Comparison of ENCODE assay signal across 1 cellular context in the genomic region with DNA sequence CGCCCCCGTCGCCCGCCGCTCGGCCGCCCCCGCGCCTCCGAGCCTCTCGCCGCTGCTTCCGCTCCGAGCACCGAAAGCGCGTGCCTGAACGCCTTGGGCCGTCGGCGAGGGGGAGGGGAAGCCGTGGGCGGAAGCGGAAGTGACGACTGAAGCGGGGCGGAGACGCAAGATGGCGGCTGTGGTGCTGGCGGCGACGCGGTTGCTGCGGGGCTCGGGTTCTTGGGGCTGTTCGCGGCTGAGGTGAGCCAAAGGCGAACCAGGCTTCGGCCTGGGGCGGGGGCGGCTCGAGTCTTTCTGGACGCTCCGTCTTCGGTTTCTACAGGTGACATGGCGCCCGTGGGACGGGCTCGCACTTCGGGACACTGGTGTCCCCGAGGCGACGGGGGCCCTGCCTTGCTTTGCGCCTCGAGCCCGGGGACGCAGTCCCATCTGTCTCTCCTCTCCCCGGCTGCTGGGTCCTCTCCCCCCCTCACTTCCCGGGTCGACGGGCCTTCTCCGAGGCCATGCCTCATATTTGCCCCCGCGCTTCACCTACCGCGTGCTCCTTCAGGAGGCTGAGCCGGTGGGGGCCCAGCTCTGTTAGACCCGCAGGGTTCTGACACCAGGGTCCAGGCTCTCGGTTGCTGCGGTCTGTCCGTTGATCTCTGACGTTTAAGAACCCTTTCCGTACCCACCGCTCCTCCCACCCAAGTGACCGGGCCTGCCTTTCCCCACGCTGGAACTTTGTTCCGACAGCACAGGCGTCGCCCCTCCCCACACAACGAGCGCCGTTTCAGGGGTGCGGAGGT.
TF ChIP-seq lines count a peak whose summit lies in the region.

Gene ENTR1 (minus strand): TSS at position 115 of the 788 bp plus-strand sequence. CDS start 217 bp downstream, outside the sequence.
A gene with protein sequence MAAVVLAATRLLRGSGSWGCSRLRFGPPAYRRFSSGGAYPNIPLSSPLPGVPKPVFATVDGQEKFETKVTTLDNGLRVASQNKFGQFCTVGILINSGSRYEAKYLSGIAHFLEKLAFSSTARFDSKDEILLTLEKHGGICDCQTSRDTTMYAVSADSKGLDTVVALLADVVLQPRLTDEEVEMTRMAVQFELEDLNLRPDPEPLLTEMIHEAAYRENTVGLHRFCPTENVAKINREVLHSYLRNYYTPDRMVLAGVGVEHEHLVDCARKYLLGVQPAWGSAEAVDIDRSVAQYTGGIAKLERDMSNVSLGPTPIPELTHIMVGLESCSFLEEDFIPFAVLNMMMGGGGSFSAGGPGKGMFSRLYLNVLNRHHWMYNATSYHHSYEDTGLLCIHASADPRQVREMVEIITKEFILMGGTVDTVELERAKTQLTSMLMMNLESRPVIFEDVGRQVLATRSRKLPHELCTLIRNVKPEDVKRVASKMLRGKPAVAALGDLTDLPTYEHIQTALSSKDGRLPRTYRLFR (plus strand): TSS at position 159 of the 788 bp plus-strand sequence. CDS start 11 bp downstream, at position 170.

TF ChIP-seq in HepG2, 621 proteins besides CTCF, POLR2A, EP300 and RAD21 (continued from another document and continues in another):
- no peak for TF ChIP-seq PRDM10 (CRISPR knock-in tag; IDR thresholded peaks at IDR 0.05; ENCODE audit: low read depth)
- TF ChIP-seq EZH2 (conservative IDR thresholded peaks at IDR 0.05; ENCODE audit: low read depth, low read length): no peak
- no peak for TF ChIP-seq ZNF549 (CRISPR knock-in tag; IDR thresholded peaks at IDR 0.05)
- TF ChIP-seq, protein P1, sequence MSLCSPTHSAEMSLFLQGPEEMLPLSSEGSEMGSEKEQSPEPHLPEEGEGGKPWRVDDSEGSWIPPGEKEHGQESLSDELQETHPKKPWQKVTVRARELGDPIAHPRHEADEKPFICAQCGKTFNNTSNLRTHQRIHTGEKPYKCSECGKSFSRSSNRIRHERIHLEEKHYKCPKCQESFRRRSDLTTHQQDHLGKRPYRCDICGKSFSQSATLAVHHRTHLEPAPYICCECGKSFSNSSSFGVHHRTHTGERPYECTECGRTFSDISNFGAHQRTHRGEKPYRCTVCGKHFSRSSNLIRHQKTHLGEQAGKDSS (CRISPR knock-in tag; IDR thresholded peaks at IDR 0.05; ENCODE audit: borderline replicate concordance, low read depth): peak; percentile 69; the same call in 1 of the 2 replicates
- TF ChIP-seq TBX3 (IDR thresholded peaks at IDR 0.05; ENCODE audit: borderline replicate concordance): no peak
- peak; percentile 98 for TF ChIP-seq KDM5A (IDR thresholded peaks at IDR 0.05; ENCODE audit: borderline replicate concordance, low read length)
- no peak for TF ChIP-seq ZFP90 (CRISPR knock-in tag; IDR thresholded peaks at IDR 0.05; ENCODE audit: borderline replicate concordance)
- no peak for TF ChIP-seq REXO4 (CRISPR knock-in tag; IDR thresholded peaks at IDR 0.05; ENCODE audit: borderline replicate concordance)
- TF ChIP-seq GZF1 (CRISPR knock-in tag; IDR thresholded peaks at IDR 0.05): no peak
- no peak for TF ChIP-seq KIAA2018 (CRISPR knock-in tag; IDR thresholded peaks at IDR 0.05; ENCODE audit: borderline replicate concordance)
- peak; percentile 53; the same call in 1 of the 2 replicates for TF ChIP-seq HES4 (CRISPR knock-in tag; IDR thresholded peaks at IDR 0.05; ENCODE audit: borderline replicate concordance)
- no peak for TF ChIP-seq NR3C1 (CRISPR knock-in tag; IDR thresholded peaks at IDR 0.05)
- TF ChIP-seq PAWR (CRISPR knock-in tag; IDR thresholded peaks at IDR 0.05; ENCODE audit: borderline replicate concordance): no peak
- no peak for TF ChIP-seq FOXJ3 (CRISPR knock-in tag; IDR thresholded peaks at IDR 0.05; ENCODE audit: borderline replicate concordance)
- no peak for TF ChIP-seq ATRX (CRISPR knock-in tag; IDR thresholded peaks at IDR 0.05; ENCODE audit: borderline replicate concordance)
- no peak for TF ChIP-seq ZNF780A (CRISPR knock-in tag; IDR thresholded peaks at IDR 0.05)
- TF ChIP-seq ZFP36 (IDR thresholded peaks at IDR 0.05; ENCODE audit: borderline replicate concordance, low read depth, low read length, partially characterized antibody): no peak
- TF ChIP-seq, protein P2, sequence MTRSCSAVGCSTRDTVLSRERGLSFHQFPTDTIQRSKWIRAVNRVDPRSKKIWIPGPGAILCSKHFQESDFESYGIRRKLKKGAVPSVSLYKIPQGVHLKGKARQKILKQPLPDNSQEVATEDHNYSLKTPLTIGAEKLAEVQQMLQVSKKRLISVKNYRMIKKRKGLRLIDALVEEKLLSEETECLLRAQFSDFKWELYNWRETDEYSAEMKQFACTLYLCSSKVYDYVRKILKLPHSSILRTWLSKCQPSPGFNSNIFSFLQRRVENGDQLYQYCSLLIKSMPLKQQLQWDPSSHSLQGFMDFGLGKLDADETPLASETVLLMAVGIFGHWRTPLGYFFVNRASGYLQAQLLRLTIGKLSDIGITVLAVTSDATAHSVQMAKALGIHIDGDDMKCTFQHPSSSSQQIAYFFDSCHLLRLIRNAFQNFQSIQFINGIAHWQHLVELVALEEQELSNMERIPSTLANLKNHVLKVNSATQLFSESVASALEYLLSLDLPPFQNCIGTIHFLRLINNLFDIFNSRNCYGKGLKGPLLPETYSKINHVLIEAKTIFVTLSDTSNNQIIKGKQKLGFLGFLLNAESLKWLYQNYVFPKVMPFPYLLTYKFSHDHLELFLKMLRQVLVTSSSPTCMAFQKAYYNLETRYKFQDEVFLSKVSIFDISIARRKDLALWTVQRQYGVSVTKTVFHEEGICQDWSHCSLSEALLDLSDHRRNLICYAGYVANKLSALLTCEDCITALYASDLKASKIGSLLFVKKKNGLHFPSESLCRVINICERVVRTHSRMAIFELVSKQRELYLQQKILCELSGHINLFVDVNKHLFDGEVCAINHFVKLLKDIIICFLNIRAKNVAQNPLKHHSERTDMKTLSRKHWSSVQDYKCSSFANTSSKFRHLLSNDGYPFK (CRISPR knock-in tag; IDR thresholded peaks at IDR 0.05; ENCODE audit: borderline replicate concordance): peak; percentile 30; the same call in 1 of the 2 replicates
- TF ChIP-seq SSRP1 (CRISPR knock-in tag; IDR thresholded peaks at IDR 0.05): no peak
- TF ChIP-seq BCL6 (CRISPR knock-in tag; IDR thresholded peaks at IDR 0.05): peak; percentile 44
- no peak for TF ChIP-seq RBAK (CRISPR knock-in tag; IDR thresholded peaks at IDR 0.05)
- TF ChIP-seq FOXM1 (CRISPR knock-in tag; IDR thresholded peaks at IDR 0.05): no peak
- no peak for TF ChIP-seq RORA (CRISPR knock-in tag; IDR thresholded peaks at IDR 0.05)
- no peak for TF ChIP-seq JUN (CRISPR knock-in tag; IDR thresholded peaks at IDR 0.05)
- no peak for TF ChIP-seq SRF (IDR thresholded peaks at IDR 0.05; ENCODE audit: low read depth, low read length)
- TF ChIP-seq CENPX (CRISPR knock-in tag; IDR thresholded peaks at IDR 0.05): no peak
- TF ChIP-seq ZNF468 (CRISPR knock-in tag; IDR thresholded peaks at IDR 0.05): no peak
- TF ChIP-seq, protein P3, sequence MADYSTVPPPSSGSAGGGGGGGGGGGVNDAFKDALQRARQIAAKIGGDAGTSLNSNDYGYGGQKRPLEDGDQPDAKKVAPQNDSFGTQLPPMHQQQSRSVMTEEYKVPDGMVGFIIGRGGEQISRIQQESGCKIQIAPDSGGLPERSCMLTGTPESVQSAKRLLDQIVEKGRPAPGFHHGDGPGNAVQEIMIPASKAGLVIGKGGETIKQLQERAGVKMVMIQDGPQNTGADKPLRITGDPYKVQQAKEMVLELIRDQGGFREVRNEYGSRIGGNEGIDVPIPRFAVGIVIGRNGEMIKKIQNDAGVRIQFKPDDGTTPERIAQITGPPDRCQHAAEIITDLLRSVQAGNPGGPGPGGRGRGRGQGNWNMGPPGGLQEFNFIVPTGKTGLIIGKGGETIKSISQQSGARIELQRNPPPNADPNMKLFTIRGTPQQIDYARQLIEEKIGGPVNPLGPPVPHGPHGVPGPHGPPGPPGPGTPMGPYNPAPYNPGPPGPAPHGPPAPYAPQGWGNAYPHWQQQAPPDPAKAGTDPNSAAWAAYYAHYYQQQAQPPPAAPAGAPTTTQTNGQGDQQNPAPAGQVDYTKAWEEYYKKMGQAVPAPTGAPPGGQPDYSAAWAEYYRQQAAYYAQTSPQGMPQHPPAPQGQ (CRISPR knock-in tag; IDR thresholded peaks at IDR 0.05; ENCODE audit: borderline replicate concordance): no peak
- TF ChIP-seq TCF7L2 (IDR thresholded peaks at IDR 0.05; ENCODE audit: low read depth, low read length): no peak
- TF ChIP-seq ZNF253 (CRISPR knock-in tag; IDR thresholded peaks at IDR 0.05; ENCODE audit: borderline replicate concordance): no peak
- TF ChIP-seq JUND (CRISPR knock-in tag; IDR thresholded peaks at IDR 0.05): no peak
- 0 out of 2 replicates have a peak, but pooled peaks have one; percentile 45 for TF ChIP-seq CC2D1A (CRISPR knock-in tag; IDR thresholded peaks at IDR 0.05)
- TF ChIP-seq, protein P4, sequence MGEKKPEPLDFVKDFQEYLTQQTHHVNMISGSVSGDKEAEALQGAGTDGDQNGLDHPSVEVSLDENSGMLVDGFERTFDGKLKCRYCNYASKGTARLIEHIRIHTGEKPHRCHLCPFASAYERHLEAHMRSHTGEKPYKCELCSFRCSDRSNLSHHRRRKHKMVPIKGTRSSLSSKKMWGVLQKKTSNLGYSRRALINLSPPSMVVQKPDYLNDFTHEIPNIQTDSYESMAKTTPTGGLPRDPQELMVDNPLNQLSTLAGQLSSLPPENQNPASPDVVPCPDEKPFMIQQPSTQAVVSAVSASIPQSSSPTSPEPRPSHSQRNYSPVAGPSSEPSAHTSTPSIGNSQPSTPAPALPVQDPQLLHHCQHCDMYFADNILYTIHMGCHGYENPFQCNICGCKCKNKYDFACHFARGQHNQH (CRISPR knock-in tag; IDR thresholded peaks at IDR 0.05): peak; percentile 54; the same call in 1 of the 2 replicates
- TF ChIP-seq ZBTB3 (CRISPR knock-in tag; IDR thresholded peaks at IDR 0.05; ENCODE audit: borderline replicate concordance, low read depth): no peak
- peak; percentile 94 for TF ChIP-seq MYC (CRISPR knock-in tag; IDR thresholded peaks at IDR 0.05; ENCODE audit: borderline replicate concordance)
- TF ChIP-seq ARID2 (CRISPR knock-in tag; IDR thresholded peaks at IDR 0.05; ENCODE audit: borderline replicate concordance): no peak
